19 cellular contexts compared by ENCODE assay signal in genomic region chr7:156654511-156655231, GRCh38. TPM values are rescaled to one million over a fixed set of nuclear protein-coding genes. Genes with fewer than 3 reads are reported as not detected.
DNase-seq lines count a peak whose midpoint lies in the region; ATAC-seq and TF ChIP-seq lines count a peak whose summit lies in the region.
"Had no signal": no experiment of that assay in that cellular context is flagged by ENCODE, and none has a peak within 500 bp of the region (broad histone marks: within the 10 kb centered on the region; RNA-seq: fewer than 3 reads in every experiment).

No MANE protein-coding gene starts in this region.

- TF ChIP-seq CTCF in GM23338 (conservative IDR thresholded peaks at IDR 0.05; ENCODE audit: low read depth in 2 of 2) (no peak), WTC11 (IDR thresholded peaks at IDR 0.05) (no peak)

- no peak overlapping the region for H2AFZ ChIP-seq in GM23338
- H2AFZ ChIP-seq: GM23248 had no signal

- H3K36me3 Mint-ChIP-seq in GM23338 (ENCODE audit: low read depth) (peaks cover 4% of the 10 kb centered on the region; the same call in 1 of the 3 replicates), WTC11 (peaks cover 6% of the 10 kb centered on the region)
- H3K36me3 Mint-ChIP-seq: CD14-positive monocyte; CD4-positive, alpha-beta memory T cell had no signal

- DNase-seq in GM23338 (ENCODE audit: low spot score) (peak; percentile 41), WTC11 (ENCODE audit: low spot score) (no peak), mesendoderm (peak; percentile 24), SJCRH30 (no peak), NCI-H2196 (lab: John Stamatoyannopoulos, UW; ENCODE audit: unreplicated experiment) (no peak), NCI-H2107 treated with DMSO at 0.1 percent for 48 hours (lab: John Stamatoyannopoulos, UW; ENCODE audit: unreplicated experiment) (no peak)
- DNase-seq: ACHN; BE2C; CD4-positive, alpha-beta memory T cell; DMS153; DMS79; GDM1; GM23248; H7 had no signal

- H3K9me3 Mint-ChIP-seq in GM23338 (peaks cover 12% of the 10 kb centered on the region; the same call in 2 of the 3 replicates), WTC11 (peaks cover 18% of the 10 kb centered on the region)
- H3K9me3 Mint-ChIP-seq: CD14-positive monocyte had no signal

- no peaks in the 10 kb centered on the region for H4K20me1 ChIP-seq in BLaER1 treated with 17β-estradiol and CSF1 and Interleukin-3, amounts not matched to agents 10 nM and 100 nM
- H4K20me1 ChIP-seq in GM23338 (replicated peaks; ENCODE audit: insufficient read depth), result no peaks in the 10 kb centered on the region

- no peak overlapping the region for H3K4me3 ChIP-seq in BLaER1 treated with 17β-estradiol and CSF1 and Interleukin-3, amounts not matched to agents 10 nM and 100 nM
- H3K4me3 ChIP-seq in GM23338 (no peak overlapping the region), mesendoderm (ENCODE audit: low read length) (no peak overlapping the region), SJCRH30 (no peak overlapping the region)
- H3K4me3 ChIP-seq: GM23248 had no signal

- no peak overlapping the region for H2BK15ac ChIP-seq in mesendoderm (replicated peaks; ENCODE audit: low read depth)

- H3K27ac Mint-ChIP-seq in GM23338 (peak overlapping the region; percentile 51; the same call in 1 of the 2 replicates), WTC11 (no peak overlapping the region)
- H3K27ac Mint-ChIP-seq: CD14-positive monocyte; CD4-positive, alpha-beta memory T cell had no signal

- no peak overlapping the region for H3K9ac ChIP-seq in BLaER1 treated with 17β-estradiol and CSF1 and Interleukin-3, amounts not matched to agents 10 nM and 100 nM
- H3K9ac ChIP-seq in mesendoderm (ENCODE audit: low read length), result no peak overlapping the region
- H3K9ac ChIP-seq: GM23248, KMS-11 had no signal

- H4K5ac ChIP-seq in mesendoderm (ENCODE audit: low read length), result no peak overlapping the region

- WGBS in mesendoderm (ENCODE audit: extremely low coverage, insufficient coverage, low lambda C conversion rate), result no CpG with 5 or more reads among the region's 9 CpGs

- H3K4me1 Mint-ChIP-seq in GM23338, result peaks cover 8% of the 10 kb centered on the region; the same call in 2 of the 3 replicates
- H3K4me1 Mint-ChIP-seq in WTC11, result peaks cover 14% of the 10 kb centered on the region
- H3K4me1 Mint-ChIP-seq: CD14-positive monocyte; CD4-positive, alpha-beta memory T cell had no signal

- no peaks in the 10 kb centered on the region for H3K79me1 ChIP-seq in mesendoderm (ENCODE audit: low read length)

- H3K18ac ChIP-seq in mesendoderm (ENCODE audit: low read length), result no peak overlapping the region

- H2BK120ac ChIP-seq in mesendoderm (ENCODE audit: low read depth, low read length), result no peak overlapping the region

- no peak overlapping the region for H3K27ac ChIP-seq in BLaER1 treated with 17β-estradiol and CSF1 and Interleukin-3, amounts not matched to agents 10 nM and 100 nM
- H3K27ac ChIP-seq in GM23338 (ENCODE audit: low read depth) (0 out of 2 replicates have a peak overlapping the region, but pooled peaks have one; percentile 3), mesendoderm (ENCODE audit: low read depth, low read length) (no peak overlapping the region), SJCRH30 (no peak overlapping the region)
- H3K27ac ChIP-seq: GM23248, HL-60, KMS-11 had no signal

- no peaks in the 10 kb centered on the region for H3K36me3 ChIP-seq in BLaER1 treated with 17β-estradiol and CSF1 and Interleukin-3, amounts not matched to agents 10 nM and 100 nM
- H3K36me3 ChIP-seq in GM23338 (ENCODE audit: insufficient read depth), result no peaks in the 10 kb centered on the region
- H3K36me3 ChIP-seq in mesendoderm (ENCODE audit: control insufficient read depth, insufficient read depth, low read length), result no peaks in the 10 kb centered on the region
- H3K36me3 ChIP-seq in SJCRH30, result no peaks in the 10 kb centered on the region
- H3K36me3 ChIP-seq: BE2C had no signal

- CTCF ChIA-PET in WTC11 (lab: Charles Lee), result interaction anchor here (0.6 to 1.3 kb wide), 2 partner anchors 10 to 21 kb away, joined by 6 to 7 read pairs; no protein-coding TSS in a partner anchor

- no peak overlapping the region for H3K56ac ChIP-seq in mesendoderm (ENCODE audit: low read length)

- no peak overlapping the region for H2AK5ac ChIP-seq in mesendoderm (ENCODE audit: low read length)

- no peak overlapping the region for H4K8ac ChIP-seq in mesendoderm (ENCODE audit: low read depth, low read length)

- no peak overlapping the region for H2BK5ac ChIP-seq in mesendoderm (ENCODE audit: low read length)

- no peaks in the 10 kb centered on the region for H3K27me3 ChIP-seq in BLaER1 treated with 17β-estradiol and CSF1 and Interleukin-3, amounts not matched to agents 10 nM and 100 nM
- H3K27me3 ChIP-seq in GM23338 (ENCODE audit: insufficient read depth) (no peaks in the 10 kb centered on the region), mesendoderm (ENCODE audit: insufficient read depth, low read length, poor library complexity) (no peaks in the 10 kb centered on the region), SJCRH30 (no peaks in the 10 kb centered on the region; the same call in 1 of the 2 replicates)
- H3K27me3 ChIP-seq: BE2C had no signal

- ATAC-seq in GM23338, result peak; percentile 52
- ATAC-seq in WTC11, result peak; percentile 55
- ATAC-seq in GM18868 (IDR thresholded peaks at IDR 0.05; ENCODE audit: unreplicated experiment), result no peak

- H3K4me1 ChIP-seq in BLaER1 treated with 17β-estradiol and CSF1 and Interleukin-3, amounts not matched to agents 10 nM and 100 nM, result peaks cover 0 to 27% (median 22%) of the 10 kb centered on the region in 10 experiments; a peak in 16 of 20 replicates
- H3K4me1 ChIP-seq in GM23338 (ENCODE audit: insufficient read depth), result no peaks in the 10 kb centered on the region
- no peaks in the 10 kb centered on the region for H3K4me1 ChIP-seq in mesendoderm (ENCODE audit: control insufficient read depth, low read depth, low read length)
- no peaks in the 10 kb centered on the region for H3K4me1 ChIP-seq in SJCRH30
- H3K4me1 ChIP-seq: BE2C had no signal

- H3K4ac ChIP-seq in mesendoderm (ENCODE audit: low read depth, low read length), result no peak overlapping the region

- no peak overlapping the region for H3K23ac ChIP-seq in mesendoderm (ENCODE audit: low read length)

- H3K9me2 ChIP-seq in GM23338 (ENCODE audit: insufficient read depth), result no peaks in the 10 kb centered on the region

- H3F3A ChIP-seq in GM23338 (replicated peaks; ENCODE audit: low read depth), result no peaks in the 10 kb centered on the region

- H3K9me3 ChIP-seq in BLaER1 treated with 17β-estradiol and CSF1 and Interleukin-3, amounts not matched to agents 10 nM and 100 nM (replicated peaks in 1 of 11), result no peaks in the 10 kb centered on the region
- H3K9me3 ChIP-seq in SJCRH30 (replicated peaks), result no peaks in the 10 kb centered on the region
- H3K9me3 ChIP-seq: BE2C had no signal

- H3K4me2 ChIP-seq in BLaER1 treated with 17β-estradiol and CSF1 and Interleukin-3, amounts not matched to agents 10 nM and 100 nM, result peak overlapping the region in 8 of 11 experiments; percentile 21 to 76 (median 58); a peak in 12 of 22 replicates
- H3K4me2 ChIP-seq in GM23338 (no peak overlapping the region), mesendoderm (ENCODE audit: low read length) (no peak overlapping the region)
- H3K4me2 ChIP-seq: KMS-11 had no signal

- POLR2A ChIA-PET in WTC11 (lab: Charles Lee), result no interaction called here

- H3K79me2 ChIP-seq in GM23338 (replicated peaks; ENCODE audit: insufficient read depth) (no peaks in the 10 kb centered on the region), mesendoderm (ENCODE audit: control insufficient read depth, insufficient read depth, low read length) (no peaks in the 10 kb centered on the region)

- no peak overlapping the region for H3K4me3 Mint-ChIP-seq in GM23338
- H3K4me3 Mint-ChIP-seq in WTC11, result no peak overlapping the region
- H3K4me3 Mint-ChIP-seq: CD14-positive monocyte; CD4-positive, alpha-beta memory T cell had no signal

- H3K27me3 Mint-ChIP-seq in GM23338 (ENCODE audit: insufficient read depth, low read depth, poor library complexity) (peaks cover 6% of the 10 kb centered on the region), WTC11 (ENCODE audit: low read depth) (no peaks in the 10 kb centered on the region)

TF ChIP-seq in GM23338, 12 proteins besides CTCF, POLR2A, EP300 and RAD21 (continues in another document):
- TF ChIP-seq ZNF114 (CRISPR knock-in tag; IDR thresholded peaks at IDR 0.05) (no peak), POLR2AphosphoS5 (IDR thresholded peaks at IDR 0.05; ENCODE audit: low read depth) (no peak), ETS1 (IDR thresholded peaks at IDR 0.05) (no peak), JUNB (IDR thresholded peaks at IDR 0.05; ENCODE audit: unreplicated experiment) (no peak), CREB1 (CRISPR knock-in tag; IDR thresholded peaks at IDR 0.05; ENCODE audit: low read depth) (no peak)

TF ChIP-seq in WTC11, 78 proteins besides CTCF, POLR2A, EP300 and RAD21 (continues in another document):
- TF ChIP-seq HMGXB4 (CRISPR knock-in tag; IDR thresholded peaks at IDR 0.05) (no peak), NR3C1 (CRISPR knock-in tag; conservative IDR thresholded peaks at IDR 0.05; ENCODE audit: low read depth) (no peak)
- TF ChIP-seq, protein P1, sequence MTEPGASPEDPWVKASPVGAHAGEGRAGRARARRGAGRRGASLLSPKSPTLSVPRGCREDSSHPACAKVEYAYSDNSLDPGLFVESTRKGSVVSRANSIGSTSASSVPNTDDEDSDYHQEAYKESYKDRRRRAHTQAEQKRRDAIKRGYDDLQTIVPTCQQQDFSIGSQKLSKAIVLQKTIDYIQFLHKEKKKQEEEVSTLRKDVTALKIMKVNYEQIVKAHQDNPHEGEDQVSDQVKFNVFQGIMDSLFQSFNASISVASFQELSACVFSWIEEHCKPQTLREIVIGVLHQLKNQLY (CRISPR knock-in tag; IDR thresholded peaks at IDR 0.05), result no peak

RNA-seq across cellular contexts. Expression of gene RNF32, which starts 14.1 kb away (rescaled TPM):
- 0.56 TPM in 1 of 2 replicates, not detected in the other for total RNA-seq in GM23338 (2014; rRNA removed; shearing (Covaris generic))
- polyA plus RNA-seq in GM23338 (2016; fragmentation: Nextera tagmentation; extraction: Ambion mirVana), result 2.0 and 2.2 TPM in 2 replicates
- 0.55 to 1.3 TPM (median 0.61 TPM) in 3 replicates for total RNA-seq in WTC11 (2021)
- polyA plus RNA-seq in mesendoderm (2013, experiment 1 of 2), result 1.7 TPM
- polyA plus RNA-seq in mesendoderm (2013, experiment 2 of 2), result 1.4 TPM
- total RNA-seq in SJCRH30 (2014; rRNA removed; shearing (Covaris generic)), result 0.76 and 0.97 TPM in 2 replicates

Comparison
In these comparisons a context has a peak if more than half of its experiments do, and no peak if none do; other contexts are left out.
1. H3K4me2 ChIP-seq: peak in BLaER1 treated with 17β-estradiol and CSF1 and Interleukin-3, amounts not matched to agents 10 nM and 100 nM (8 of 11); none in GM23338 (single experiment) and mesendoderm (single experiment).
2. DNase-seq: peak in GM23338 (single experiment) and mesendoderm (single experiment); none in WTC11 (single experiment), SJCRH30 (0 of 2), NCI-H2196 (single experiment) and NCI-H2107 treated with DMSO at 0.1 percent for 48 hours (single experiment).